In the genomic region with DNA sequence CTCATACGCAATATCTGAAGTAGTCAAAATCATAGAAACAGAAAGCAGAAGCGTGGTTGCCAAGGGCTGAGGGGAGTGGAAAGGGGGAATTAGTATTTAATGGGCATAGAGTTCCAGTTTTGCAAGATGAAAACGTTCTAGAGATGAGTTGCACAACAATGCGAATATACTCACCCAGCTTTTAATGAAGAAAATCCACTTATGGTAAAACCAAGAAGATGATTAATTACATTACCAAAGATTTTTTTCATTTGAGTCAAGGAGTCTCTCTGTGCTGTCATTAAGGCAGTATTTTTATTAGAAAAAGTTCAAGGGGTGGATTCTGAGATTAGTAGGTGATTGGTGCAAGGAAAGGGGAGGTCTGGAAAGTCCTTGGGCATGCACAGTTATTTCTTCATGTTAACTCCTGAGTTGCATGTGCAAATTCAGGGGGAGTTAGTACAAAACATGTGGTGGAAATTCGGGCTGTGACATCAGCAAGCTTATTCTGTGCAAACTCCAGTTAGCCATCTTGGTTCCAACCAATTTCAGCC, we compare ENCODE assay signal across 1 cellular context.
TF ChIP-seq lines count a peak whose summit lies in the region.

No MANE protein-coding gene starts in this region.

TF ChIP-seq in GM12878, 131 proteins besides CTCF, POLR2A, EP300 and RAD21 (continued from another document):
- TF ChIP-seq CUX1 (IDR thresholded peaks at IDR 0.05; ENCODE audit: insufficient replicate concordance, low read depth, low read length) = no peak
- TF ChIP-seq ETV6 (conservative IDR thresholded peaks at IDR 0.05 in 1 of 2, IDR thresholded peaks at IDR 0.05 in 1 of 2; ENCODE audit: borderline replicate concordance in 1 of 2, low read depth in 1 of 2) = peak in 1 of 2 experiments; percentile 28; a peak in 1 of 4 replicates
- peak; percentile 62 for TF ChIP-seq RUNX3 (IDR thresholded peaks at IDR 0.05; ENCODE audit: low read length)
- TF ChIP-seq SRF (IDR thresholded peaks at IDR 0.05; ENCODE audit: low read depth in 2 of 2, low read length in 2 of 2) = no peak; a peak in 1 of 4 replicates
- peak; percentile 37 for TF ChIP-seq IKZF1 (conservative IDR thresholded peaks at IDR 0.05)
